In the genomic region with DNA sequence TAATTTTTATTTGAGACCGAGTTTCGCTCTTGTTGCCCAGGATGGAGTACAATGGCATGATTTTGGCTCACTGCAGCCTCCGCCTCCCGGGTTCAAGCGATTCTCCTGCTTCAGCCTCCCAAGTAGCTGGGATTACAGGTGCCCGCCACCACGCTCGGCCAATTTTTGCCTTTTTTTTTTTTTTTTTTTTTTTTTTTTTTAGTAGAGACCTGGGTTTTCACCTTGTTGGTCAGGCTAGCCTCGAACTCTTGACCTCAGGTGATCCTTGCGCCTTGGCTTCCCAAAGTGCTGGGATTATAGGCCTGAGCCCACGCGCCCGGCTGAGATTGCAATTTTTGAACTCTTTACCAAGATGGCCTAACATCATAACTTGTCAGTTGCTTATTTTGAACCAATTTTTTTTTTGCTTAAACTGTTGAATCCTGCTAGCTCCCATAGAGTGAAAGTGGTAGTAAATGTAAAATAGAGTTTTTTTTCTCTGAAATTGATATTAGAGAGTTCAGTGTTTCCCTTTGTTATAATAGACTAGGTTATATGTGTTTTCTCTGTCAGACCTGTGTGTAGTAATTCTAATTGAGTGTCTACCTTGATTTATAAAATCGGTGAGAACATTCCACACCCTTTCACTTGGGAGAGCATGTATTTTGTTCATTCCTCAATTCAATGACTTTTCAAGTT, we compare ENCODE assay signal across 9 cellular contexts. TPM values are rescaled to one million over a fixed set of nuclear protein-coding genes. Genes with fewer than 3 reads are reported as not detected.
DNase-seq lines count a peak whose midpoint lies in the region; ATAC-seq and TF ChIP-seq lines count a peak whose summit lies in the region.
"Had no signal": no experiment of that assay in that cellular context is flagged by ENCODE, and none has a peak within 500 bp of the region (broad histone marks: within the 10 kb centered on the region; RNA-seq: fewer than 3 reads in every experiment).

No MANE protein-coding gene starts in this region.

- peak overlapping the region; percentile 91 for H3K4me3 Mint-ChIP-seq in GM23338

- no peak for TF ChIP-seq CTCF in GM23338 (conservative IDR thresholded peaks at IDR 0.05; ENCODE audit: low read depth in 2 of 2)
- no peak for TF ChIP-seq CTCF in SU-DHL-6 (IDR thresholded peaks at IDR 0.05; ENCODE audit: insufficient read depth, low read length, poor library complexity, severe bottlenecking)
- TF ChIP-seq CTCF in fibroblast of the aortic adventitia (IDR thresholded peaks at IDR 0.05; ENCODE audit: insufficient read depth, low read length): no peak

- H3K9me3 ChIP-seq in SU-DHL-6 (ENCODE audit: insufficient read depth, low read length): no peaks in the 10 kb centered on the region

- peak overlapping the region; percentile 79 for H3K4me2 ChIP-seq in GM23338
- peak overlapping the region; percentile 97 for H3K4me2 ChIP-seq in SU-DHL-6 (ENCODE audit: low read depth, low read length, poor library complexity, severe bottlenecking)

- no peak for ATAC-seq in GM23338
- no peak for ATAC-seq in GM21360 (IDR thresholded peaks at IDR 0.05; ENCODE audit: unreplicated experiment)

- H2AFZ ChIP-seq in GM23338: no peak overlapping the region
- H2AFZ ChIP-seq in SU-DHL-6 (ENCODE audit: low read depth, low read length, severe bottlenecking): no peak overlapping the region

- H3K27me3 Mint-ChIP-seq in GM23338 (ENCODE audit: insufficient read depth, low read depth, poor library complexity): peaks cover 16% of the 10 kb centered on the region

- H3K79me2 ChIP-seq in GM23338 (replicated peaks; ENCODE audit: insufficient read depth): peaks cover 87% of the 10 kb centered on the region
- peaks cover 87% of the 10 kb centered on the region for H3K79me2 ChIP-seq in SU-DHL-6 (ENCODE audit: insufficient read depth, low read length)

- H3K36me3 Mint-ChIP-seq in GM23338 (ENCODE audit: low read depth): peaks cover 64% of the 10 kb centered on the region

- H3K27ac Mint-ChIP-seq in GM23338: no peak overlapping the region

- no peaks in the 10 kb centered on the region for H3K9me3 Mint-ChIP-seq in GM23338

- H3K9ac ChIP-seq in SU-DHL-6 (ENCODE audit: low read length): peak overlapping the region; percentile 90

- H4K20me1 ChIP-seq in GM23338 (replicated peaks; ENCODE audit: insufficient read depth) (peaks cover 64% of the 10 kb centered on the region), SU-DHL-6 (ENCODE audit: low read depth, low read length) (peaks cover 55% of the 10 kb centered on the region)

- H3F3A ChIP-seq in GM23338 (replicated peaks; ENCODE audit: low read depth) (peaks cover 5% of the 10 kb centered on the region; the same call in 1 of the 2 replicates), SU-DHL-6 (ENCODE audit: insufficient read depth) (peaks cover 46% of the 10 kb centered on the region)

- no peak overlapping the region for H3K27ac ChIP-seq in GM23338 (ENCODE audit: low read depth)
- peak overlapping the region; percentile 31; the same call in 1 of the 2 replicates for H3K27ac ChIP-seq in SU-DHL-6 (ENCODE audit: low read depth, low read length)

- H3K4me3 ChIP-seq in GM23338: peak overlapping the region; percentile 93
- peak overlapping the region; percentile 92 for H3K4me3 ChIP-seq in SU-DHL-6 (ENCODE audit: insufficient read depth, low read length, poor library complexity, severe bottlenecking)
- peak overlapping the region; percentile 44 for H3K4me3 ChIP-seq in fibroblast of the aortic adventitia (ENCODE audit: low read depth, low read length)
- H3K4me3 ChIP-seq in skeletal muscle cell (ENCODE audit: low read depth, low read length): peak overlapping the region; percentile 30

- H3K27me3 ChIP-seq in GM23338 (ENCODE audit: insufficient read depth) (no peaks in the 10 kb centered on the region), SU-DHL-6 (ENCODE audit: low read length) (no peaks in the 10 kb centered on the region)

- H3K36me3 ChIP-seq in GM23338 (ENCODE audit: insufficient read depth) (no peaks in the 10 kb centered on the region; the same call in 1 of the 2 replicates), SU-DHL-6 (ENCODE audit: low read length) (peaks cover 21% of the 10 kb centered on the region)

- DNase-seq in GM23338 (ENCODE audit: low spot score): no peak
- DNase-seq in fibroblast of the aortic adventitia (ENCODE audit: low read depth): no peak
- no peak for DNase-seq in skeletal muscle cell (ENCODE audit: low read depth)
- no peak for DNase-seq in stimulated activated CD4-positive, alpha-beta T cell treated with anti-CD3 and anti-CD28 coated beads, Interleukin-2, amount 100 ng/mL, for 24 hours
- no peak for DNase-seq in NCI-H526 (lab: John Stamatoyannopoulos, UW)
- DNase-seq in SW 1271 (lab: John Stamatoyannopoulos, UW): no peak
- DNase-seq: midbrain had no signal

- peaks cover 25% of the 10 kb centered on the region for H3K4me1 ChIP-seq in GM23338 (ENCODE audit: insufficient read depth)

- H3K4me1 Mint-ChIP-seq in GM23338: peaks cover 36% of the 10 kb centered on the region

- H3K9me2 ChIP-seq in GM23338 (ENCODE audit: insufficient read depth) (no peaks in the 10 kb centered on the region), SU-DHL-6 (replicated peaks; ENCODE audit: insufficient read depth, low read length) (no peaks in the 10 kb centered on the region)

TF ChIP-seq in GM23338, 12 proteins besides CTCF, POLR2A, EP300 and RAD21 (continues in another document):
- TF ChIP-seq NANOG (IDR thresholded peaks at IDR 0.05; ENCODE audit: borderline replicate concordance): no peak
- TF ChIP-seq, protein P1, sequence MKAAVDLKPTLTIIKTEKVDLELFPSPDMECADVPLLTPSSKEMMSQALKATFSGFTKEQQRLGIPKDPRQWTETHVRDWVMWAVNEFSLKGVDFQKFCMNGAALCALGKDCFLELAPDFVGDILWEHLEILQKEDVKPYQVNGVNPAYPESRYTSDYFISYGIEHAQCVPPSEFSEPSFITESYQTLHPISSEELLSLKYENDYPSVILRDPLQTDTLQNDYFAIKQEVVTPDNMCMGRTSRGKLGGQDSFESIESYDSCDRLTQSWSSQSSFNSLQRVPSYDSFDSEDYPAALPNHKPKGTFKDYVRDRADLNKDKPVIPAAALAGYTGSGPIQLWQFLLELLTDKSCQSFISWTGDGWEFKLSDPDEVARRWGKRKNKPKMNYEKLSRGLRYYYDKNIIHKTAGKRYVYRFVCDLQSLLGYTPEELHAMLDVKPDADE (IDR thresholded peaks at IDR 0.05): no peak
- TF ChIP-seq STAT1 (IDR thresholded peaks at IDR 0.05; ENCODE audit: unreplicated experiment): no peak
- TF ChIP-seq POLR2AphosphoS5 (IDR thresholded peaks at IDR 0.05; ENCODE audit: low read depth): no peak
- TF ChIP-seq ZNF331 (CRISPR knock-in tag; IDR thresholded peaks at IDR 0.05; ENCODE audit: low read depth): no peak

RNA-seq across cellular contexts. Expression of a gene that starts 3.8 kb away (rescaled TPM):
- total RNA-seq in GM23338 (2014; rRNA removed; shearing (Covaris generic)): 109 and 121 TPM in 2 replicates
- 78.9 and 105 TPM in 2 replicates for polyA plus RNA-seq in GM23338 (2016; fragmentation: Nextera tagmentation; extraction: Ambion mirVana)
- total RNA-seq in fibroblast of the aortic adventitia (ENCODE audit: low replicate concordance): 73.6 and 113 TPM in 2 replicates

Comparison
In these comparisons a context has a peak if more than half of its experiments do, and no peak if none do; other contexts are left out.
1. H3K4me3 ChIP-seq: peak in every context shown above with its lines; median percentile 93 in GM23338; 92 in SU-DHL-6; 44 in fibroblast of the aortic adventitia; 30 in skeletal muscle cell.